Comparison of ENCODE assay signal across 8 cellular contexts in the genomic region with DNA sequence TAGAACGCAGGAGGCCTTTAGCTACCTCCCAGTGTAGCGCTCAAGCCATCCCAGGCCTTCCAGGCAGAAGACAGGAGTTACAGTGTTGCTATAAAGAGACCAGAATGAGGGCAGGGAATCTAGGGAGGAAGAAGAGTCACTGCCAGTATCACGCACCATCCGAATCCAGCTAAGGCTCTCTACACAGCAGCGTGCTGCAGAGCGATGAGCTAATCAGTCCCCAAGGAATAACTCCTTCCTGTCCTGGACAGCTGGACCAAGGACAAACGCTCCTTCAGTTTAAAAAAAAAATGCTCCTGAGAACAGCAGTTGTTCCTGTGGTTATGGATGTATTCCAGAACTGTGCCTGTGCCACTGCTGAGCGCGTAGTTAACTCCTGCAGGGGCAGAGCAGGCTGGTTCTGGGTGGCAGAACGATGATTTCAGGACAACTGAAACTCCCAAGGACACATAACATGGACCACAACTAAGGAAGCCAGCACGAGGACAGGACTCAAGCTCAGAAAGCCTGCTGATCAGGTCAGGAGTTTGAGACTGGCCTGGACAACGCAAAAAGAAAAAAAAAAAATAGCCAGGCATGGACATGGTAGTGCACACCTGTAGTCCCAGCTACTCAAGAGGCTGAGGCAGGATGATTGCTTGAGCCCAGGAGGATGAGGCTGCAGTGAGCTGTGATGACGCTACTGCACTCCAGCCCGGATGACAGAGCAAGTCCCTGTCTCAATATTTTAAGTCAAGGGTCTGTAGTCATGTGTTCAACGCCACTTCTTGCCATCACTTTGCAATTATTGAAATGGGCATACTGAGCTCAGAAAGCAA. TPM values are rescaled to one million over a fixed set of nuclear protein-coding genes. Genes with fewer than 3 reads are reported as not detected.
DNase-seq lines count a peak whose midpoint lies in the region; ATAC-seq and TF ChIP-seq lines count a peak whose summit lies in the region.

No MANE protein-coding gene starts in this region.

- CTCF ChIA-PET in A673 (lab: Charles Lee), result interaction anchor here (0.6 to 2.1 kb wide), 6 partner anchors 13 to 228 kb away, joined by 3 to 6 read pairs (median 4); no protein-coding TSS in a partner anchor

- peaks cover 20% of the 10 kb centered on the region for H3K36me3 ChIP-seq in A673 (ENCODE audit: insufficient read depth, low read length, poor library complexity, severe bottlenecking)

- H3K4me1 Mint-ChIP-seq in brain, result peaks cover 61% of the 10 kb centered on the region

- H3K9me3 ChIP-seq in A673 (ENCODE audit: low read depth, low read length, poor library complexity, severe bottlenecking), result no peaks in the 10 kb centered on the region

- peaks cover 9% of the 10 kb centered on the region for H3K36me3 Mint-ChIP-seq in brain

- H3K4me1 ChIP-seq in A673 (ENCODE audit: insufficient read depth, low read length, poor library complexity, severe bottlenecking), result peaks cover 41% of the 10 kb centered on the region

- peak overlapping the region; percentile 90 to 97 (median 93) for H3K27ac Mint-ChIP-seq in brain

- POLR2A ChIA-PET in A673 (lab: Charles Lee; ENCODE audit: low non-redundant PET), result interaction anchor here (0.5 to 0.7 kb wide), 3 partner anchors 14 to 211 kb away, joined by 3 to 7 read pairs (median 4); a partner anchor contains a TSS

- peaks cover 10% of the 10 kb centered on the region for H3K27me3 Mint-ChIP-seq in brain

- H3K4me3 ChIP-seq in A673 (ENCODE audit: low read depth, low read length, poor library complexity, severe bottlenecking), result no peak overlapping the region

- H3K4me3 Mint-ChIP-seq in brain, result peak overlapping the region; percentile 91 to 96 (median 94)

- BruUV-seq in A673 (replicated peaks; lab: Mats Ljungman, UMichigan), result no TSS peak

- no peaks in the 10 kb centered on the region for H3K27me3 ChIP-seq in A673 (replicated peaks; ENCODE audit: insufficient read depth, low read depth, low read length, poor library complexity)

- no peak for ATAC-seq in esophagus mucosa

- intact Hi-C loops in A673 (cut with micrococcal nuclease; ENCODE audit: unreplicated experiment), result loop anchor here (5.0 kb wide), 1 partner anchor 144 kb away; no protein-coding TSS in a partner anchor

- H3K9me3 Mint-ChIP-seq in brain, result peaks cover 0 to 3% (median 0%) of the 10 kb centered on the region in 5 experiments

- peak overlapping the region; percentile 40 for H3K27ac ChIP-seq in A673 (ENCODE audit: low read depth, low read length, poor library complexity, severe bottlenecking)

- DNase-seq in A673 (ENCODE audit: low spot score) (peak; percentile 74), HT1080 (ENCODE audit: low read depth) (peak; percentile 92), medulla oblongata (ENCODE audit: extremely low spot score) (peak; percentile 68), OCI-M2 (lab: John Stamatoyannopoulos, UW; ENCODE audit: unreplicated experiment) (no peak), germinal center (ENCODE audit: low spot score) (no peak), DMS153 treated with DMSO at 0.1 percent for 48 hours (lab: John Stamatoyannopoulos, UW; ENCODE audit: unreplicated experiment) (no peak)

- TF ChIP-seq CTCF in A673 (conservative IDR thresholded peaks at IDR 0.05; ENCODE audit: low read depth, low read length) (no peak), brain (conservative IDR thresholded peaks at IDR 0.05) (no peak)

RNA-seq across cellular contexts. Expression of a gene that starts 2.6 kb away (rescaled TPM):
- total RNA-seq in A673 (2021) (16.0 and 16.9 TPM in 2 replicates), esophagus mucosa (1.2 TPM)
- total RNA-seq in HT1080 (2014; rRNA removed; shearing (Covaris generic)), result 7.7 and 9.5 TPM in 2 replicates
- 9.8 and 10.5 TPM in 2 replicates for polyA plus RNA-seq in HT1080 (2015; cell fraction: cytosol; rRNA removed)
- polyA plus RNA-seq in HT1080 (2015; cell fraction: nucleus; rRNA removed), result 46.3 and 49.9 TPM in 2 replicates
- polyA plus RNA-seq in brain (ENCODE audit: insufficient read depth, low read depth, low replicate concordance), result 7.3 TPM

RNA-seq across cellular contexts. Expression of a gene that starts 14.8 kb away (rescaled TPM):
- total RNA-seq in A673 (2021), result 131 and 177 TPM in 2 replicates
- total RNA-seq in HT1080 (2014; rRNA removed; shearing (Covaris generic)), result 80.0 and 90.1 TPM in 2 replicates
- polyA plus RNA-seq in HT1080 (2015; cell fraction: cytosol; rRNA removed), result 32.2 and 39.2 TPM in 2 replicates
- polyA plus RNA-seq in HT1080 (2015; cell fraction: nucleus; rRNA removed), result 208 and 217 TPM in 2 replicates
- polyA plus RNA-seq in brain (ENCODE audit: insufficient read depth, low read depth, low replicate concordance), result 12.3 TPM
- 30.6 TPM for total RNA-seq in esophagus mucosa

RNA-seq across cellular contexts. Expression of a gene that starts 18.9 kb away (rescaled TPM):
- total RNA-seq in A673 (2021), result 5,579 and 5,657 TPM in 2 replicates
- 10,781 and 12,621 TPM in 2 replicates for total RNA-seq in HT1080 (2014; rRNA removed; shearing (Covaris generic))
- 11,296 and 12,050 TPM in 2 replicates for polyA plus RNA-seq in HT1080 (2015; cell fraction: cytosol; rRNA removed)
- polyA plus RNA-seq in HT1080 (2015; cell fraction: nucleus; rRNA removed), result 8,622 and 9,151 TPM in 2 replicates
- 4,992 TPM for polyA plus RNA-seq in brain (ENCODE audit: insufficient read depth, low read depth, low replicate concordance)
- total RNA-seq in esophagus mucosa, result 3,825 TPM

RNA-seq across cellular contexts. Expression of a gene that starts 53.9 kb away (rescaled TPM):
- total RNA-seq in A673 (2021), result 281 and 296 TPM in 2 replicates
- 348 and 371 TPM in 2 replicates for total RNA-seq in HT1080 (2014; rRNA removed; shearing (Covaris generic))
- 121 and 127 TPM in 2 replicates for polyA plus RNA-seq in HT1080 (2015; cell fraction: cytosol; rRNA removed)
- polyA plus RNA-seq in HT1080 (2015; cell fraction: nucleus; rRNA removed), result 407 and 419 TPM in 2 replicates
- polyA plus RNA-seq in brain (ENCODE audit: insufficient read depth, low read depth, low replicate concordance), result 203 TPM
- 119 TPM for total RNA-seq in esophagus mucosa

RNA-seq across cellular contexts. Expression of a gene that starts 59.4 kb away (rescaled TPM):
- 125 and 128 TPM in 2 replicates for total RNA-seq in A673 (2021)
- total RNA-seq in HT1080 (2014; rRNA removed; shearing (Covaris generic)), result 158 and 173 TPM in 2 replicates
- polyA plus RNA-seq in HT1080 (2015; cell fraction: cytosol; rRNA removed), result 96.4 and 104 TPM in 2 replicates
- 243 and 326 TPM in 2 replicates for polyA plus RNA-seq in HT1080 (2015; cell fraction: nucleus; rRNA removed)
- 69.2 TPM for polyA plus RNA-seq in brain (ENCODE audit: insufficient read depth, low read depth, low replicate concordance)
- total RNA-seq in esophagus mucosa, result 37.4 TPM

Comparison
In these comparisons a context has a peak if more than half of its experiments do, and no peak if none do; other contexts are left out.
1. DNase-seq: peak in A673 (single experiment), HT1080 (single experiment) and medulla oblongata (single experiment); none in OCI-M2 (single experiment), germinal center (single experiment) and DMS153 treated with DMSO at 0.1 percent for 48 hours (single experiment).